1 cellular context compared by ENCODE assay signal in the genomic region with DNA sequence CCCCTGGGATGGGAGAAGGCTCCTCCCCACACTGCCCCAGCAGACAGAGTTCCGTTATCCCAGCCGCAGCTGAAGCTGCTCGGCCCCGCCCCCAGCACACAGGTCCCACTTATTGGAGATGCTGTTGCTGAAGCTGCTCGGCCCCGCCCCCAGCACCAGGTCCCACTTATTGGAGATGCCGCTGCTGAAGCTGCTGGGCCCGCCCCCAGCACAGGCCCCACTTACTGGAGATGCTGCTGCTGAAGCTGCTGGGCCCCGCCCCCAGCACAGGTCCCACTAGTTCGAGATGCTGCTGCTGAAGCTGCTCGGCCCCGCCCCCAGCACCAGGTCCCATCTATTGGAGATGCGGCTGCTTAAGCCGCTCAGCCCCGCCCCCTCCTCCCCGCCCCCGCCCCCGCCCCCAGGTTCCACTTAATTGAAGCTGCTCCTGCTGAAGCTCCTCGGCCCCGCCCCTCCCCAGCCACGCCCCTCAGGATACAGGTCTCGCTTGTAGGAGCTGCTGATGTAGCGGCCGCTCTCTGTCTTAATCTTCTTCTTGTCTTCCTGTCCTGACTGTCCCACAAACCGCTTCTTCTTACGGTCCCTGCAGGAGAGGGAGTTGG.
TF ChIP-seq lines count a peak whose summit lies in the region.

No MANE protein-coding gene starts in this region.

TF ChIP-seq in A549, 52 proteins besides CTCF, POLR2A, EP300 and RAD21:
- TF ChIP-seq CBX2 (IDR thresholded peaks at IDR 0.05; ENCODE audit: borderline replicate concordance, low read depth): no peak
- TF ChIP-seq HOXB5 (CRISPR knock-in tag; IDR thresholded peaks at IDR 0.05): no peak
- TF ChIP-seq, protein P1, sequence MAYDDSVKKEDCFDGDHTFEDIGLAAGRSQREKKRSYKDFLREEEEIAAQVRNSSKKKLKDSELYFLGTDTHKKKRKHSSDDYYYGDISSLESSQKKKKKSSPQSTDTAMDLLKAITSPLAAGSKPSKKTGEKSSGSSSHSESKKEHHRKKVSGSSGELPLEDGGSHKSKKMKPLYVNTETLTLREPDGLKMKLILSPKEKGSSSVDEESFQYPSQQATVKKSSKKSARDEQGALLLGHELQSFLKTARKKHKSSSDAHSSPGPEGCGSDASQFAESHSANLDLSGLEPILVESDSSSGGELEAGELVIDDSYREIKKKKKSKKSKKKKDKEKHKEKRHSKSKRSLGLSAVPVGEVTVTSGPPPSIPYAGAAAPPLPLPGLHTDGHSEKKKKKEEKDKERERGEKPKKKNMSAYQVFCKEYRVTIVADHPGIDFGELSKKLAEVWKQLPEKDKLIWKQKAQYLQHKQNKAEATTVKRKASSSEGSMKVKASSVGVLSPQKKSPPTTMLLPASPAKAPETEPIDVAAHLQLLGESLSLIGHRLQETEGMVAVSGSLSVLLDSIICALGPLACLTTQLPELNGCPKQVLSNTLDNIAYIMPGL (CRISPR knock-in tag; IDR thresholded peaks at IDR 0.05; ENCODE audit: borderline replicate concordance): no peak
- no peak for TF ChIP-seq HOXA7 (CRISPR knock-in tag; IDR thresholded peaks at IDR 0.05)
- TF ChIP-seq TFCP2L1 (CRISPR knock-in tag; IDR thresholded peaks at IDR 0.05): no peak
- TF ChIP-seq TP53 (CRISPR knock-in tag; IDR thresholded peaks at IDR 0.05): no peak
- TF ChIP-seq RARB (CRISPR knock-in tag; IDR thresholded peaks at IDR 0.05): no peak
- no peak for TF ChIP-seq KDM5A (IDR thresholded peaks at IDR 0.05)
- no peak for TF ChIP-seq FOSB (CRISPR knock-in tag; IDR thresholded peaks at IDR 0.05)
- no peak for TF ChIP-seq ESRRA (IDR thresholded peaks at IDR 0.05; ENCODE audit: borderline replicate concordance, low read length)
- no peak for TF ChIP-seq ELK1 (IDR thresholded peaks at IDR 0.05; ENCODE audit: low read depth, low read length)
- TF ChIP-seq SMC3 (IDR thresholded peaks at IDR 0.05): no peak
TF ChIP-seq in A549: peak in this region for 0.
